In genomic region chr12:127293507-127294310, GRCh38 we compare ENCODE assay signal across 7 cellular contexts.
A peak's percentile ranks its signal among the peaks of the same experiment; 100 is the strongest.
DNase-seq lines count a peak whose midpoint lies in the region; ATAC-seq, FAIRE-seq and TF ChIP-seq lines count a peak whose summit lies in the region.

No MANE protein-coding gene starts in this region.

- H3K27ac ChIP-seq in SU-DHL-6 (ENCODE audit: low read depth, low read length) (no peak overlapping the region), GM12878 (ENCODE audit: control insufficient read depth, insufficient read depth) (no peak overlapping the region)

- no peaks in the 10 kb centered on the region for H3K9me3 ChIP-seq in SU-DHL-6 (ENCODE audit: insufficient read depth, low read length)
- no peaks in the 10 kb centered on the region for H3K9me3 ChIP-seq in GM12878 (replicated peaks; ENCODE audit: control insufficient read depth, insufficient read depth, low read length)

- FAIRE-seq in GM12891 (lab: Jason Lieb, UNC) (peak; percentile 65), HTR-8/SVneo (lab: Jason Lieb, UNC) (peak; percentile 67), GM12878 (lab: Jason Lieb, UNC) (no peak)

- intact Hi-C loops in GM12878 (cut with micrococcal nuclease; ENCODE audit: unreplicated experiment): loop anchor here (1.0 kb wide), 1 partner anchor 185 kb away; no protein-coding TSS in a partner anchor

- POLR2A ChIA-PET in GM12878 (lab: Charles Lee): no interaction called here

- ATAC-seq in GM12878: peak; percentile 76

- no peaks in the 10 kb centered on the region for H4K20me1 ChIP-seq in SU-DHL-6 (ENCODE audit: low read depth, low read length)
- no peaks in the 10 kb centered on the region for H4K20me1 ChIP-seq in GM12878 (ENCODE audit: control insufficient read depth, insufficient read depth)

- WGBS in GM12878 (ENCODE audit: insufficient coverage, insufficient replicate concordance, low lambda C conversion rate, missing lambda C conversion rate): 52% methylated on average over 13 of the region's 13 CpGs

- H3K9me2 ChIP-seq in SU-DHL-6 (replicated peaks; ENCODE audit: insufficient read depth, low read length): no peaks in the 10 kb centered on the region

- H3K9ac ChIP-seq in SU-DHL-6 (ENCODE audit: low read length) (no peak overlapping the region), GM12878 (ENCODE audit: control insufficient read depth, insufficient read depth, low read length) (no peak overlapping the region)

- no peaks in the 10 kb centered on the region for H3K36me3 ChIP-seq in SU-DHL-6 (ENCODE audit: low read length)
- no peaks in the 10 kb centered on the region for H3K36me3 ChIP-seq in GM12878 (ENCODE audit: control insufficient read depth in 2 of 2, insufficient read depth in 2 of 2, low read length in 1 of 2)

- peak; percentile 21 for TF ChIP-seq CTCF in SU-DHL-6 (IDR thresholded peaks at IDR 0.05; ENCODE audit: insufficient read depth, low read length, poor library complexity, severe bottlenecking)
- TF ChIP-seq CTCF in GM12878 (IDR thresholded peaks at IDR 0.05 in 2 of 3, conservative IDR thresholded peaks at IDR 0.05 in 1 of 3; ENCODE audit: control insufficient read depth in 2 of 3, extremely low read depth in 1 of 3, insufficient read depth in 1 of 3, low read depth in 3 of 3, low read length in 3 of 3): peak; percentile 45 to 49 (median 46); a peak in 5 of 6 replicates

- H2AFZ ChIP-seq in SU-DHL-6 (ENCODE audit: low read depth, low read length, severe bottlenecking) (no peak overlapping the region), GM12878 (ENCODE audit: control insufficient read depth, low read depth, low read length) (no peak overlapping the region)

- in situ Hi-C loops in GM12878 (cut with MboI): no loop called here

- BruUV-seq in GM12878 (replicated peaks; lab: Mats Ljungman, UMichigan): no TSS peak

- peak; percentile 25 for DNase-seq in GM12891 (ENCODE audit: insufficient read length, low spot score)
- peak; percentile 30 for DNase-seq in HTR-8/SVneo (ENCODE audit: insufficient read length, low spot score)
- DNase-seq in GM12878 (ENCODE audit: low read depth, low spot score): no peak
- peak; percentile 86 for DNase-seq in islet precursor cell
- peak; percentile 28 for DNase-seq in stimulated activated CD4-positive, alpha-beta T cell treated with anti-CD3 and anti-CD28 coated beads, Interleukin-4, amount 100 ng/mL, for 24 hours
- no peak for DNase-seq in NK-92 (lab: John Stamatoyannopoulos, UW; ENCODE audit: unreplicated experiment)

- H3K4me3 ChIP-seq in SU-DHL-6 (ENCODE audit: insufficient read depth, low read length, poor library complexity, severe bottlenecking): no peak overlapping the region
- no peak overlapping the region for H3K4me3 ChIP-seq in GM12878

- SMC1A ChIA-PET in GM12878 (lab: Charles Lee; ENCODE audit: uncharacterized antibody, unreplicated experiment): interaction anchor here (1.4 to 2.4 kb wide), 3 partner anchors 15 to 185 kb away, joined by 3 to 17 read pairs (median 6); no protein-coding TSS in a partner anchor

- H3K27me3 ChIP-seq in SU-DHL-6 (ENCODE audit: low read length) (no peaks in the 10 kb centered on the region), GM12878 (replicated peaks in 1 of 2; ENCODE audit: control insufficient read depth in 2 of 2, insufficient read depth in 2 of 2, low read length in 1 of 2) (no peaks in the 10 kb centered on the region)

- H3K4me2 ChIP-seq in SU-DHL-6 (ENCODE audit: low read depth, low read length, poor library complexity, severe bottlenecking) (no peak overlapping the region), GM12878 (ENCODE audit: control insufficient read depth, insufficient read depth) (no peak overlapping the region)

- CTCF ChIA-PET in GM12878 (lab: Yijun Ruan, JAX): interaction anchor here (0.6 to 2.1 kb wide), 7 partner anchors 9 to 509 kb away, joined by 3 to 25 read pairs (median 4); no protein-coding TSS in a partner anchor

- no peaks in the 10 kb centered on the region for H3K79me2 ChIP-seq in SU-DHL-6 (ENCODE audit: insufficient read depth, low read length)
- H3K79me2 ChIP-seq in GM12878 (ENCODE audit: control insufficient read depth, insufficient read depth, low read length): no peaks in the 10 kb centered on the region

- RAD21 ChIA-PET in GM12878 (lab: Charles Lee; ENCODE audit: unreplicated experiment): interaction anchor here (1.6 kb wide), 1 partner anchor 185 kb away, joined by 11 read pairs; no protein-coding TSS in a partner anchor

- no peaks in the 10 kb centered on the region for H3K4me1 ChIP-seq in GM12878 (ENCODE audit: control insufficient read depth, insufficient read depth, low read length)

- peak; percentile 65 for TF ChIP-seq RAD21 in GM12878 (IDR thresholded peaks at IDR 0.05; ENCODE audit: insufficient read depth, low read depth, low read length)

- H3F3A ChIP-seq in SU-DHL-6 (ENCODE audit: insufficient read depth): no peaks in the 10 kb centered on the region

- no peak for TF ChIP-seq EP300 in GM12878 (IDR thresholded peaks at IDR 0.05; ENCODE audit: borderline replicate concordance in 1 of 2, control insufficient read depth in 1 of 2, low read depth in 2 of 2, low read length in 2 of 2)

- TF ChIP-seq POLR2A in GM12891 (IDR thresholded peaks at IDR 0.05; ENCODE audit: low read depth, low read length): no peak
- TF ChIP-seq POLR2A in GM12878 (IDR thresholded peaks at IDR 0.05; ENCODE audit: low read depth, low read length): no peak

TF ChIP-seq in GM12891, 5 proteins besides CTCF, POLR2A, EP300 and RAD21:
- TF ChIP-seq PAX5 (IDR thresholded peaks at IDR 0.05; ENCODE audit: insufficient read depth, low read length, severe bottlenecking): no peak
- peak; percentile 83 for TF ChIP-seq POU2F2 (IDR thresholded peaks at IDR 0.05; ENCODE audit: low read depth, low read length)

TF ChIP-seq in GM12878, 131 proteins besides CTCF, POLR2A, EP300 and RAD21:
- TF ChIP-seq CUX1 (IDR thresholded peaks at IDR 0.05; ENCODE audit: insufficient replicate concordance, low read depth, low read length) (no peak), SMC3 (IDR thresholded peaks at IDR 0.05; ENCODE audit: borderline replicate concordance, low read length) (peak; percentile 41; the same call in 1 of the 2 replicates)

Comparison
In these comparisons a context has a peak if more than half of its experiments do, and no peak if none do; other contexts are left out.
1. DNase-seq: peak in GM12891 (single experiment), HTR-8/SVneo (single experiment), islet precursor cell (single experiment) and stimulated activated CD4-positive, alpha-beta T cell treated with anti-CD3 and anti-CD28 coated beads, Interleukin-4, amount 100 ng/mL, for 24 hours (single experiment); none in GM12878 (single experiment) and NK-92 (single experiment).